15 cellular contexts compared by ENCODE assay signal in genomic region chr3:171453175-171453868, GRCh38. TPM values are rescaled to one million over a fixed set of nuclear protein-coding genes. Genes with fewer than 3 reads are reported as not detected.
DNase-seq lines count a peak whose midpoint lies in the region; ATAC-seq, FAIRE-seq and TF ChIP-seq lines count a peak whose summit lies in the region.
"Had no signal": no experiment of that assay in that cellular context is flagged by ENCODE, and none has a peak within 500 bp of the region (broad histone marks: within the 10 kb centered on the region; RNA-seq: fewer than 3 reads in every experiment).

No MANE protein-coding gene starts in this region.

- H4K20me1 ChIP-seq in Karpas-422 (ENCODE audit: insufficient read depth, low read depth, low read length), result no peaks in the 10 kb centered on the region
- no peaks in the 10 kb centered on the region for H4K20me1 ChIP-seq in endothelial cell of umbilical vein (replicated peaks; ENCODE audit: control insufficient read depth, extremely low read depth, insufficient read depth, low read length)

- H3K27me3 ChIP-seq in Karpas-422 (ENCODE audit: low read length), result no peaks in the 10 kb centered on the region
- no peaks in the 10 kb centered on the region for H3K27me3 ChIP-seq in endothelial cell of umbilical vein (ENCODE audit: control insufficient read depth in 2 of 2, insufficient read depth in 2 of 2, low read length in 2 of 2)
- H3K27me3 ChIP-seq: transverse colon had no signal

- H3K9me1 ChIP-seq in endothelial cell of umbilical vein (replicated peaks; ENCODE audit: control insufficient read depth, extremely low read depth, insufficient read depth, low read length), result no peaks in the 10 kb centered on the region

- H3K9me3 ChIP-seq in Karpas-422 (ENCODE audit: low read length) (no peaks in the 10 kb centered on the region), endothelial cell of umbilical vein (replicated peaks; ENCODE audit: control insufficient read depth, insufficient read depth, low read length) (no peaks in the 10 kb centered on the region)
- H3K9me3 ChIP-seq: transverse colon had no signal

- BruUV-seq in endothelial cell of umbilical vein (replicated peaks; lab: Mats Ljungman, UMichigan), result no TSS peak

- peak; percentile 20 to 38 for TF ChIP-seq CTCF in endothelial cell of umbilical vein (IDR thresholded peaks at IDR 0.05; ENCODE audit: extremely low read depth in 1 of 2, insufficient read depth in 1 of 2, low read depth in 1 of 2, low read length in 2 of 2)
- peak; percentile 41 for TF ChIP-seq CTCF in osteocyte (IDR thresholded peaks at IDR 0.05)

- CTCF ChIA-PET in endothelial cell of umbilical vein (lab: Charles Lee), result no interaction called here

- H3K9me2 ChIP-seq in Karpas-422 (replicated peaks; ENCODE audit: insufficient read depth, low read length), result no peaks in the 10 kb centered on the region

- intact Hi-C loops in endothelial cell of umbilical vein (cut with micrococcal nuclease), result no loop called here

- TF ChIP-seq POLR2A in endothelial cell of umbilical vein (IDR thresholded peaks at IDR 0.05; ENCODE audit: low read depth, low read length), result no peak

- no peaks in the 10 kb centered on the region for H3K36me3 Mint-ChIP-seq in osteocyte (ENCODE audit: unreplicated experiment)

- no peak overlapping the region for H3K9ac ChIP-seq in Karpas-422 (ENCODE audit: low read length)
- H3K9ac ChIP-seq in endothelial cell of umbilical vein (replicated peaks; ENCODE audit: extremely low read depth, insufficient read depth, low read length), result no peak overlapping the region

- H3K4me1 ChIP-seq in Karpas-422 (ENCODE audit: low read length) (no peaks in the 10 kb centered on the region), endothelial cell of umbilical vein (ENCODE audit: control insufficient read depth, extremely low read depth, insufficient read depth, low read length) (peaks cover 9% of the 10 kb centered on the region)

- DNase-seq in DMS 273 (lab: John Stamatoyannopoulos, UW; ENCODE audit: unreplicated experiment) (peak; percentile 20), DMS 273 treated with DMSO at 0.1 percent for 48 hours (lab: John Stamatoyannopoulos, UW) (no peak), Karpas-422 (peak; percentile 57), endothelial cell of umbilical vein (ENCODE audit: low read depth, low spot score) (no peak), osteocyte (ENCODE audit: extremely low spot score, unreplicated experiment) (no peak), glomerular visceral epithelial cell (ENCODE audit: extremely low spot score) (no peak), NCI-H2081 treated with DMSO at 0.1 percent for 48 hours (lab: John Stamatoyannopoulos, UW) (no peak)
- DNase-seq: 8988T; activated CD4-positive, alpha-beta T cell treated with anti-CD3 and anti-CD28 coated beads, Interleukin-2, amount 10 ng/mL, durations not matched to agents 7 days and 5 days; aorta; NCI-H1694 treated with DMSO at 0.1 percent for 48 hours; transverse colon had no signal

- peaks cover 16% of the 10 kb centered on the region for H3K4me1 Mint-ChIP-seq in osteocyte (ENCODE audit: unreplicated experiment)

- no peak overlapping the region for H3K27ac Mint-ChIP-seq in osteocyte (ENCODE audit: unreplicated experiment)
- H3K27ac Mint-ChIP-seq: activated CD4-positive, alpha-beta T cell treated with anti-CD3 and anti-CD28 coated beads, Interleukin-2, amount 10 ng/mL, durations not matched to agents 7 days and 5 days had no signal

- H3K4me2 ChIP-seq in Karpas-422 (ENCODE audit: low read depth, low read length, poor library complexity, severe bottlenecking) (no peak overlapping the region), endothelial cell of umbilical vein (ENCODE audit: insufficient read depth, low read length) (no peak overlapping the region)

- no peaks in the 10 kb centered on the region for H3K36me3 ChIP-seq in Karpas-422 (ENCODE audit: insufficient read depth, low read length)
- H3K36me3 ChIP-seq in endothelial cell of umbilical vein (ENCODE audit: control insufficient read depth in 2 of 2, extremely low read depth in 1 of 2, insufficient read depth in 2 of 2, low read length in 2 of 2), result peaks cover 0 to 2% of the 10 kb centered on the region in 2 experiments
- H3K36me3 ChIP-seq: transverse colon had no signal

- POLR2A ChIA-PET in endothelial cell of umbilical vein (lab: Charles Lee), result no interaction called here

- no peak overlapping the region for H2AFZ ChIP-seq in Karpas-422 (ENCODE audit: low read length)
- H2AFZ ChIP-seq in endothelial cell of umbilical vein (ENCODE audit: low read depth, low read length), result no peak overlapping the region

- dilution Hi-C loops in endothelial cell of umbilical vein (cut with MboI; ENCODE audit: extremely low pct_ligation_motif_present, low sequenced_read_pairs), result no loop called here

- no peak for FAIRE-seq in endothelial cell of umbilical vein (lab: Jason Lieb, UNC)
- FAIRE-seq: frontal cortex, GM12891 had no signal

- no peak overlapping the region for H3K27ac ChIP-seq in Karpas-422 (ENCODE audit: low read length)
- H3K27ac ChIP-seq in endothelial cell of umbilical vein (ENCODE audit: insufficient read depth, low read depth, low read length), result no peak overlapping the region

- no peaks in the 10 kb centered on the region for H3K9me3 Mint-ChIP-seq in osteocyte (ENCODE audit: unreplicated experiment)
- H3K9me3 Mint-ChIP-seq: activated CD4-positive, alpha-beta T cell treated with anti-CD3 and anti-CD28 coated beads, Interleukin-2, amount 10 ng/mL, durations not matched to agents 7 days and 5 days had no signal

- H3K4me3 Mint-ChIP-seq in osteocyte (ENCODE audit: unreplicated experiment), result no peak overlapping the region
- H3K4me3 Mint-ChIP-seq: activated CD4-positive, alpha-beta T cell treated with anti-CD3 and anti-CD28 coated beads, Interleukin-2, amount 10 ng/mL, durations not matched to agents 7 days and 5 days had no signal

- no peaks in the 10 kb centered on the region for H3K27me3 Mint-ChIP-seq in osteocyte (ENCODE audit: unreplicated experiment)
- H3K27me3 Mint-ChIP-seq: activated CD4-positive, alpha-beta T cell treated with anti-CD3 and anti-CD28 coated beads, Interleukin-2, amount 10 ng/mL, durations not matched to agents 7 days and 5 days had no signal

- H3K79me2 ChIP-seq in Karpas-422 (ENCODE audit: low read length) (no peaks in the 10 kb centered on the region), endothelial cell of umbilical vein (ENCODE audit: control insufficient read depth, insufficient read depth, low read length) (peaks cover 70% of the 10 kb centered on the region)

- ATAC-seq in HG02885 (IDR thresholded peaks at IDR 0.05; ENCODE audit: poor library complexity, unreplicated experiment), result no peak

- H3K4me3 ChIP-seq in Karpas-422 (ENCODE audit: low read length), result no peak overlapping the region
- H3K4me3 ChIP-seq in endothelial cell of umbilical vein (replicated peaks in 1 of 3; ENCODE audit: insufficient read depth in 1 of 3, low read depth in 1 of 3, low read length in 3 of 3), result no peak overlapping the region
- H3K4me3 ChIP-seq: transverse colon had no signal

TF ChIP-seq in endothelial cell of umbilical vein, 7 proteins besides CTCF, POLR2A, EP300 and RAD21:
- TF ChIP-seq MYC (IDR thresholded peaks at IDR 0.05; ENCODE audit: low read depth, low read length), result no peak
- TF ChIP-seq MAX (IDR thresholded peaks at IDR 0.05; ENCODE audit: insufficient read depth, insufficient read length), result no peak

RNA-seq across cellular contexts. Expression of gene TNIK, which starts 6.9 kb away (rescaled TPM):
- 0.14 TPM in 1 of 2 replicates, not detected in the other for total RNA-seq in Karpas-422 (2014; rRNA removed; shearing (Covaris generic); ENCODE audit: low replicate concordance)
- total RNA-seq in endothelial cell of umbilical vein, result 29.6 and 39.7 TPM in 2 replicates
- polyA plus RNA-seq in endothelial cell of umbilical vein, result 8.4 and 10.9 TPM in 2 replicates
- polyA plus RNA-seq in endothelial cell of umbilical vein (2011; cell fraction: cytosol; rRNA removed), result 13.1 and 16.0 TPM in 2 replicates
- polyA plus RNA-seq in endothelial cell of umbilical vein (2011; cell fraction: nucleus; rRNA removed), result 47.2 and 66.5 TPM in 2 replicates
- 28.6 and 47.4 TPM in 2 replicates for polyA plus RNA-seq in endothelial cell of umbilical vein (2012)
- polyA minus RNA-seq in endothelial cell of umbilical vein, result 47.3 and 56.8 TPM in 2 replicates
- polyA minus RNA-seq in endothelial cell of umbilical vein (2011; cell fraction: cytosol; rRNA and poly(A)+ RNA removed), result 0.41 TPM
- polyA minus RNA-seq in endothelial cell of umbilical vein (2011; cell fraction: nucleus; rRNA and poly(A)+ RNA removed), result 96.8 and 159 TPM in 2 replicates
- 11.5 and 15.5 TPM in 2 replicates for total RNA-seq in osteocyte

Comparison
In these comparisons a context has a peak if more than half of its experiments do, and no peak if none do; other contexts are left out.
1. DNase-seq: peak in DMS 273 (single experiment) and Karpas-422 (single experiment); none in DMS 273 treated with DMSO at 0.1 percent for 48 hours (single experiment), endothelial cell of umbilical vein (single experiment), osteocyte (single experiment), glomerular visceral epithelial cell (single experiment) and NCI-H2081 treated with DMSO at 0.1 percent for 48 hours (single experiment).
2. RNA of gene TNIK, which starts 6.9 kb away (total RNA-seq): 29.6 to 39.7 TPM in endothelial cell of umbilical vein and 11.5 to 15.5 TPM in osteocyte; 0.14 TPM in Karpas-422; every median in the first group is over 10 times any median in the second.